15 cellular contexts compared by ENCODE assay signal in the genomic region with DNA sequence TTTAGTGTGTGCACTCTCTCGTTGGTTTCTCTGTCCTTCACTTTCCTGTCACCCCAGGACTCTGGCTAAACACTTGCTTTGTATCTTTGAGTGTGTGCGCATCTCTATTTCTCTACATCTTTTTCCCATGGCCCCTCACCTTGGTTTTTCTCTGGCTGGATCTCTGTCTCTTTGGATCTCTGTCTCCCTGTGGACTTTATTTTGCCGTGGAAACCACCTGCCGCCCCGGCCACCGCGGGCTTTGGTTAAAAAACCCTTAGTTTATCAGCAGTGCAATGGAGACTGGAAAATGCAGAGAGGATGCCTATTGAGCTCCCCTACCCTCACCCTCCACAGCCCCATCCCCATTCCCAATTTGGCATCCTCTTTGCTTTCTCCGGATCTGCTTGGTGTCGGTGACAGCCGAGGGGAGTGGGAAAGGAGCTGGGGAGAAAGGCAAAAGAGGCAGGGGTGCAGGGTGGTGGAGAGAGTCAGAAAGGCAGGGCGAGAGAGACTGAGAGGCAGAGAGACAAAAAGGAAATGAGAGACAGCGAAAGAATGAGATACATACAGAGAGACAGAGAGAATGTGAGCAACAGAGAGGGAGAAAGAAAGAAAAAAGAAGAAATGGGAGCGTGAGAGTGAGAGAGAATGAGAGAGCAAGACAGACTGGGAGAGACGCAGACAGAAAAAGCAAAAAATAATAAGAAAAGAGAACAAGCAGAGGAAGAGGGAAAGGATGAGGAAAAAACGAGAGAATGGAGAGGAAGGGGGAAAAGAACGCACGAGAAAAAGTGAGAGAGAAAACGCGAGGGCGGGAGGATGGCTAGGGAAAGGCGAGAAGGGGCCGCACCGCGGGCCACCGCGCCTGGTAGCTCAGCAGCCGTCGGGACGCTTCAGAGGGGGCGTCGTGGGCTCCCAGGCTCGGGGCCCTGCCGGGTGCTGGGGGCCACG. TPM values are rescaled to one million over a fixed set of nuclear protein-coding genes. Genes with fewer than 3 reads are reported as not detected.
DNase-seq lines count a peak whose midpoint lies in the region; ATAC-seq and TF ChIP-seq lines count a peak whose summit lies in the region.
"Had no signal": no experiment of that assay in that cellular context is flagged by ENCODE, and none has a peak within 500 bp of the region (broad histone marks: within the 10 kb centered on the region; RNA-seq: fewer than 3 reads in every experiment).

No MANE protein-coding gene starts in this region.

- no peak for TF ChIP-seq POLR2A in esophagus muscularis mucosa (IDR thresholded peaks at IDR 0.05; ENCODE audit: low read depth)

- H3K27ac ChIP-seq in DOHH2 (ENCODE audit: low read depth, low read length) (no peak overlapping the region), HUES64 (ENCODE audit: low read depth, low read length) (no peak overlapping the region), esophagus muscularis mucosa (replicated peaks in 1 of 4) (no peak overlapping the region)
- H3K27ac ChIP-seq: C4-2B had no signal

- no peak for ATAC-seq in HG03439 (IDR thresholded peaks at IDR 0.05; ENCODE audit: unreplicated experiment)

- H3K4me3 Mint-ChIP-seq in endothelial cell (ENCODE audit: unreplicated experiment), result no peak overlapping the region

- no peak for TF ChIP-seq EP300 in esophagus muscularis mucosa (IDR thresholded peaks at IDR 0.05)

- no peaks in the 10 kb centered on the region for H3K4me1 ChIP-seq in DOHH2 (ENCODE audit: control insufficient read depth, low read length)
- no peaks in the 10 kb centered on the region for H3K4me1 ChIP-seq in HUES64 (ENCODE audit: insufficient read depth, low read length)
- H3K4me1 ChIP-seq in esophagus muscularis mucosa, result peaks cover 0 to 32% (median 29%) of the 10 kb centered on the region in 4 donors

- WGBS in HUES64, result 8% methylated on average over 34 of the region's 34 CpGs
- WGBS in esophagus muscularis mucosa, result 35% methylated on average over 33 of the region's 34 CpGs

- no peaks in the 10 kb centered on the region for H3F3A ChIP-seq in DOHH2 (ENCODE audit: control insufficient read depth, insufficient read depth)

- no peaks in the 10 kb centered on the region for H3K79me2 ChIP-seq in DOHH2 (ENCODE audit: control insufficient read depth, low read length)

- H3K9me2 ChIP-seq in DOHH2 (replicated peaks; ENCODE audit: control insufficient read depth, low read length), result no peaks in the 10 kb centered on the region

- peaks cover 5% of the 10 kb centered on the region for H3K9me3 Mint-ChIP-seq in endothelial cell (ENCODE audit: unreplicated experiment)

- no peak overlapping the region for H3K4me3 ChIP-seq in DOHH2 (ENCODE audit: low read length)
- peak overlapping the region; percentile 38 for H3K4me3 ChIP-seq in HUES64 (ENCODE audit: low read length)
- peak overlapping the region; percentile 20 to 42 (median 26) for H3K4me3 ChIP-seq in esophagus muscularis mucosa

- peaks cover 7% of the 10 kb centered on the region for H3K4me1 Mint-ChIP-seq in endothelial cell (ENCODE audit: unreplicated experiment)

- H3K9me3 ChIP-seq in DOHH2 (ENCODE audit: control insufficient read depth, insufficient read depth, low read length) (no peaks in the 10 kb centered on the region), HUES64 (ENCODE audit: insufficient read depth, low read depth, low read length) (no peaks in the 10 kb centered on the region), esophagus muscularis mucosa (no peaks in the 10 kb centered on the region)

- no peak for TF ChIP-seq CTCF in DOHH2 (IDR thresholded peaks at IDR 0.05; ENCODE audit: low read depth, low read length, poor library complexity, severe bottlenecking)
- no peak for TF ChIP-seq CTCF in esophagus muscularis mucosa (IDR thresholded peaks at IDR 0.05)
- TF ChIP-seq CTCF in endothelial cell (IDR thresholded peaks at IDR 0.05; ENCODE audit: unreplicated experiment), result no peak

- peaks cover 16% of the 10 kb centered on the region for H3K27me3 Mint-ChIP-seq in endothelial cell (ENCODE audit: unreplicated experiment)

- H3K9ac ChIP-seq in HUES64 (ENCODE audit: low read depth, low read length), result no peak overlapping the region

- H3K36me3 ChIP-seq in DOHH2 (ENCODE audit: control insufficient read depth, low read length) (no peaks in the 10 kb centered on the region), HUES64 (ENCODE audit: insufficient read depth, low read length) (no peaks in the 10 kb centered on the region), esophagus muscularis mucosa (no peaks in the 10 kb centered on the region)

- no peaks in the 10 kb centered on the region for H4K20me1 ChIP-seq in DOHH2 (ENCODE audit: control insufficient read depth, insufficient read depth, low read depth, low read length)

- peak overlapping the region; percentile 35; the same call in 1 of the 2 replicates for H3K4me2 ChIP-seq in DOHH2 (ENCODE audit: low read length)

- no peak overlapping the region for H3K27ac Mint-ChIP-seq in endothelial cell (ENCODE audit: unreplicated experiment)

- intact Hi-C loops in esophagus muscularis mucosa (cut with DNase I), result no loop called here

- DNase-seq in esophagus muscularis mucosa (ENCODE audit: extremely low spot score) (no peak), retina (peak; percentile 28), 8988T (no peak), endothelial cell (ENCODE audit: low spot score) (no peak)
- DNase-seq: NCI-H1694, NCI-H446 treated with DMSO at 0.1 percent for 48 hours had no signal

- H3K36me3 Mint-ChIP-seq in endothelial cell (ENCODE audit: low read depth, unreplicated experiment), result no peaks in the 10 kb centered on the region

- H3K27me3 ChIP-seq in DOHH2 (ENCODE audit: control insufficient read depth, low read length) (peaks cover 14% of the 10 kb centered on the region), HUES64 (ENCODE audit: insufficient read depth, low read length) (peaks cover 100% of the 10 kb centered on the region), esophagus muscularis mucosa (peaks cover 0 to 55% (median 15%) of the 10 kb centered on the region in 4 donors)

RNA-seq across cellular contexts. Expression of a gene that starts 0.7 kb away (rescaled TPM):
- polyA plus RNA-seq in HUES64 (2013, experiment 1 of 2), result not detected
- not detected for polyA plus RNA-seq in HUES64 (2013, experiment 2 of 2)
- total RNA-seq in esophagus muscularis mucosa, result not detected
- total RNA-seq in endothelial cell (ENCODE audit: unreplicated experiment), result not detected
- total RNA-seq: activated CD8-positive, alpha-beta memory T cell treated with anti-CD3 and anti-CD28 coated beads for 36 hours; LHCN-M2; liver; neural crest cell; OCI-LY7 had no signal
- polyA plus RNA-seq: liver had no signal
